In the genomic region with DNA sequence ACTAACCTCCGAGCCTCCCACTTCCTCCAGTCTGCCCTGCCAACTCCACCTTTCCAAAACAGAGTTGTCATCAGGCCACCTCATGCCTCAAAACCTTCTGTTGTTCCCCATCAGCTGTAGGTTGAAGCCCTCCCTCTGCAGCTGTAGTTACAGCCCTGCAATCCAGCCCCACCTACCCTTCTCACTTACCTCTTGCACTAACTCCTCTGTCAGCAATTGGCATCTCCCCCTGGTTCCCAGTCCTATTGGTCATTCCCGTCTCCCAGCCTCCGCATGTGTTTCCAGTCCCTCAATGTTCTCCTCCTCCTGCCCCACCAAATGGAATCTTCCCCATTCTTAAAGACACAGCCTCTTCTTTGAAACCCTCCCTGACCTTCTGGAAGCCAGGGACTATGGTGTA, we compare ENCODE assay signal across 18 cellular contexts.
DNase-seq lines count a peak whose midpoint lies in the region; ATAC-seq, FAIRE-seq and TF ChIP-seq lines count a peak whose summit lies in the region.
"Had no signal": no experiment of that assay in that cellular context is flagged by ENCODE, and none has a peak within 500 bp of the region (broad histone marks: within the 10 kb centered on the region; RNA-seq: fewer than 3 reads in every experiment).

No MANE protein-coding gene starts in this region.

- no peak overlapping the region for H3K4me3 ChIP-seq in K562
- H3K4me3 ChIP-seq: BLaER1 treated with 17β-estradiol and CSF1 and Interleukin-3, amounts not matched to agents 10 nM and 100 nM; GM12878 had no signal

- H3K9me1 ChIP-seq in K562 (ENCODE audit: control insufficient read depth, insufficient read depth, low read length): no peaks in the 10 kb centered on the region

- POLR2A ChIA-PET in K562 (lab: Yijun Ruan, JAX): no interaction called here

- CTCF ChIA-PET in K562 (lab: Yijun Ruan, JAX; ENCODE audit: low intra/inter-chr PET ratio): no interaction called here

- no peak overlapping the region for H3K9ac ChIP-seq in K562 (ENCODE audit: insufficient read depth in 1 of 2, low read depth in 2 of 2, low read length in 2 of 2)
- H3K9ac ChIP-seq: BLaER1 treated with 17β-estradiol and CSF1 and Interleukin-3, amounts not matched to agents 10 nM and 100 nM had no signal

- no peak overlapping the region for H3K4me2 ChIP-seq in K562 (ENCODE audit: insufficient read depth, low read length)
- H3K4me2 ChIP-seq: BLaER1 treated with 17β-estradiol and CSF1 and Interleukin-3, amounts not matched to agents 10 nM and 100 nM had no signal

- WGBS in K562 (ENCODE audit: insufficient coverage, low coverage, missing lambda C conversion rate): 7% methylated on average over 3 of the region's 3 CpGs

- FAIRE-seq in K562 (lab: Jason Lieb, UNC): no peak
- FAIRE-seq: GM12878, GM18507 had no signal

- BruUV-seq in K562 (replicated peaks; lab: Mats Ljungman, UMichigan): no TSS peak

- in situ Hi-C loops in K562 (cut with MboI): no loop called here

- no peak for TF ChIP-seq EP300 in K562 (IDR thresholded peaks at IDR 0.05; ENCODE audit: low read length)

- TF ChIP-seq CTCF in K562 (IDR thresholded peaks at IDR 0.05 in 2 of 3, conservative IDR thresholded peaks at IDR 0.05 in 1 of 3; ENCODE audit: insufficient read depth in 2 of 3, low read depth in 1 of 3, low read length in 3 of 3): no peak

- no peak for TF ChIP-seq RAD21 in K562 (CRISPR knock-in tag; conservative IDR thresholded peaks at IDR 0.05 in 1 of 2, IDR thresholded peaks at IDR 0.05 in 1 of 2)

- DNase-seq in Daoy (ENCODE audit: low read depth) (peak; percentile 47), HT1080 (ENCODE audit: low read depth) (peak; percentile 27), K562 (ENCODE audit: extremely low read depth in 1 of 4, low spot score in 3 of 4) (no peak), left kidney (ENCODE audit: low read depth, low spot score) (peak; percentile 50), NCI-H82 (lab: John Stamatoyannopoulos, UW) (no peak), caudate nucleus (lab: John Stamatoyannopoulos, UW) (no peak), substantia nigra (lab: John Stamatoyannopoulos, UW) (no peak)
- DNase-seq in stimulated activated CD4-positive, alpha-beta T cell treated with anti-CD3 and anti-CD28 coated beads, Interleukin-1b, Interleukin-23, amount 100 ng/mL, for 48 hours: no peak
- DNase-seq: Calu3; CD8-positive, alpha-beta T cell; DMS79 treated with DMSO at 0.1 percent for 48 hours; EL; GOT3; H7 had no signal

- H3K79me2 ChIP-seq in K562 (ENCODE audit: control insufficient read depth, insufficient read depth, low read length): no peaks in the 10 kb centered on the region

- H3K27ac ChIP-seq in K562 (ENCODE audit: extremely low read depth, low read depth, low read length): no peak overlapping the region
- no peak overlapping the region for H3K27ac ChIP-seq in caudate nucleus (ENCODE audit: low read depth, low read length)
- H3K27ac ChIP-seq in substantia nigra (ENCODE audit: low read depth, low read length, poor library complexity, severe bottlenecking): no peak overlapping the region
- H3K27ac ChIP-seq: BLaER1 treated with 17β-estradiol and CSF1 and Interleukin-3, amounts not matched to agents 10 nM and 100 nM had no signal

- intact Hi-C loops in K562 (cut with micrococcal nuclease): no loop called here

- no peaks in the 10 kb centered on the region for H3K36me3 ChIP-seq in K562 (ENCODE audit: control insufficient read depth, insufficient read depth, low read length)
- H3K36me3 ChIP-seq: BLaER1 treated with 17β-estradiol and CSF1 and Interleukin-3, amounts not matched to agents 10 nM and 100 nM had no signal

- TF ChIP-seq POLR2A in K562 (conservative IDR thresholded peaks at IDR 0.05): no peak

- H2AFZ ChIP-seq in K562 (ENCODE audit: low read depth, low read length): no peak overlapping the region

- ATAC-seq in K562: no peak
- ATAC-seq: CD8-positive, alpha-beta T cell; GM12878; HCT116 had no signal

- no peaks in the 10 kb centered on the region for H3K9me3 ChIP-seq in K562 (replicated peaks; ENCODE audit: control insufficient read depth, insufficient read depth, low read depth, low read length)
- H3K9me3 ChIP-seq: BLaER1 treated with 17β-estradiol and CSF1 and Interleukin-3, amounts not matched to agents 10 nM and 100 nM had no signal

- peaks cover 4 to 7% of the 10 kb centered on the region in 2 experiments; a peak in 4 of 5 replicates for H3K4me1 ChIP-seq in K562 (replicated peaks in 1 of 2; ENCODE audit: control insufficient read depth in 2 of 2, insufficient read depth in 2 of 2, low read length in 2 of 2)

- H4K20me1 ChIP-seq in K562 (replicated peaks; ENCODE audit: control insufficient read depth, insufficient read depth, low read length): 0 out of 2 replicates have a peak, but pooled peaks cover 3% of the 10 kb centered on the region
- H4K20me1 ChIP-seq: BLaER1 treated with 17β-estradiol and CSF1 and Interleukin-3, amounts not matched to agents 10 nM and 100 nM had no signal

- H3K27me3 ChIP-seq in K562 (ENCODE audit: control insufficient read depth in 2 of 2, insufficient read depth in 2 of 2, low read length in 2 of 2): peaks cover 0 to 15% of the 10 kb centered on the region in 2 experiments; a peak in 3 of 5 replicates

TF ChIP-seq in K562, 482 proteins besides CTCF, POLR2A, EP300 and RAD21:
- TF ChIP-seq, protein P1, sequence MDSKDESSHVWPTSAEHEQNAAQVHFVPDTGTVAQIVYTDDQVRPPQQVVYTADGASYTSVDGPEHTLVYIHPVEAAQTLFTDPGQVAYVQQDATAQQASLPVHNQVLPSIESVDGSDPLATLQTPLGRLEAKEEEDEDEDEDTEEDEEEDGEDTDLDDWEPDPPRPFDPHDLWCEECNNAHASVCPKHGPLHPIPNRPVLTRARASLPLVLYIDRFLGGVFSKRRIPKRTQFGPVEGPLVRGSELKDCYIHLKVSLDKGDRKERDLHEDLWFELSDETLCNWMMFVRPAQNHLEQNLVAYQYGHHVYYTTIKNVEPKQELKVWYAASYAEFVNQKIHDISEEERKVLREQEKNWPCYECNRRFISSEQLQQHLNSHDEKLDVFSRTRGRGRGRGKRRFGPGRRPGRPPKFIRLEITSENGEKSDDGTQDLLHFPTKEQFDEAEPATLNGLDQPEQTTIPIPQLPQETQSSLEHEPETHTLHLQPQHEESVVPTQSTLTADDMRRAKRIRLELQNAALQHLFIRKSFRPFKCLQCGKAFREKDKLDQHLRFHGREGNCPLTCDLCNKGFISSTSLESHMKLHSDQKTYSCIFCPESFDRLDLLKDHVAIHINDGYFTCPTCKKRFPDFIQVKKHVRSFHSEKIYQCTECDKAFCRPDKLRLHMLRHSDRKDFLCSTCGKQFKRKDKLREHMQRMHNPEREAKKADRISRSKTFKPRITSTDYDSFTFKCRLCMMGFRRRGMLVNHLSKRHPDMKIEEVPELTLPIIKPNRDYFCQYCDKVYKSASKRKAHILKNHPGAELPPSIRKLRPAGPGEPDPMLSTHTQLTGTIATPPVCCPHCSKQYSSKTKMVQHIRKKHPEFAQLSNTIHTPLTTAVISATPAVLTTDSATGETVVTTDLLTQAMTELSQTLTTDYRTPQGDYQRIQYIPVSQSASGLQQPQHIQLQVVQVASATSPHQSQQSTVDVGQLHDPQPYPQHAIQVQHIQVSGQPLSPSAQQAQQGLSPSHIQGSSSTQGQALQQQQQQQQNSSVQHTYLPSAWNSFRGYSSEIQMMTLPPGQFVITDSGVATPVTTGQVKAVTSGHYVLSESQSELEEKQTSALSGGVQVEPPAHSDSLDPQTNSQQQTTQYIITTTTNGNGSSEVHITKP (IDR thresholded peaks at IDR 0.05; ENCODE audit: partially characterized antibody): peak; percentile 73
- TF ChIP-seq, protein P2, sequence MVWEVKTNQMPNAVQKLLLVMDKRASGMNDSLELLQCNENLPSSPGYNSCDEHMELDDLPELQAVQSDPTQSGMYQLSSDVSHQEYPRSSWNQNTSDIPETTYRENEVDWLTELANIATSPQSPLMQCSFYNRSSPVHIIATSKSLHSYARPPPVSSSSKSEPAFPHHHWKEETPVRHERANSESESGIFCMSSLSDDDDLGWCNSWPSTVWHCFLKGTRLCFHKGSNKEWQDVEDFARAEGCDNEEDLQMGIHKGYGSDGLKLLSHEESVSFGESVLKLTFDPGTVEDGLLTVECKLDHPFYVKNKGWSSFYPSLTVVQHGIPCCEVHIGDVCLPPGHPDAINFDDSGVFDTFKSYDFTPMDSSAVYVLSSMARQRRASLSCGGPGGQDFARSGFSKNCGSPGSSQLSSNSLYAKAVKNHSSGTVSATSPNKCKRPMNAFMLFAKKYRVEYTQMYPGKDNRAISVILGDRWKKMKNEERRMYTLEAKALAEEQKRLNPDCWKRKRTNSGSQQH (CRISPR knock-in tag; IDR thresholded peaks at IDR 0.05): no peak
TF ChIP-seq in K562: peak in this region for 1.

Comparison
In these comparisons a context has a peak if more than half of its experiments do, and no peak if none do; other contexts are left out.
1. DNase-seq: peak in Daoy (single experiment), HT1080 (single experiment) and left kidney (single experiment); none in K562 (0 of 4), NCI-H82 (single experiment), caudate nucleus (0 of 61), stimulated activated CD4-positive, alpha-beta T cell treated with anti-CD3 and anti-CD28 coated beads, Interleukin-1b, Interleukin-23, amount 100 ng/mL, for 48 hours (single experiment) and substantia nigra (0 of 49).